1 cellular context compared by ENCODE assay signal in the genomic region with DNA sequence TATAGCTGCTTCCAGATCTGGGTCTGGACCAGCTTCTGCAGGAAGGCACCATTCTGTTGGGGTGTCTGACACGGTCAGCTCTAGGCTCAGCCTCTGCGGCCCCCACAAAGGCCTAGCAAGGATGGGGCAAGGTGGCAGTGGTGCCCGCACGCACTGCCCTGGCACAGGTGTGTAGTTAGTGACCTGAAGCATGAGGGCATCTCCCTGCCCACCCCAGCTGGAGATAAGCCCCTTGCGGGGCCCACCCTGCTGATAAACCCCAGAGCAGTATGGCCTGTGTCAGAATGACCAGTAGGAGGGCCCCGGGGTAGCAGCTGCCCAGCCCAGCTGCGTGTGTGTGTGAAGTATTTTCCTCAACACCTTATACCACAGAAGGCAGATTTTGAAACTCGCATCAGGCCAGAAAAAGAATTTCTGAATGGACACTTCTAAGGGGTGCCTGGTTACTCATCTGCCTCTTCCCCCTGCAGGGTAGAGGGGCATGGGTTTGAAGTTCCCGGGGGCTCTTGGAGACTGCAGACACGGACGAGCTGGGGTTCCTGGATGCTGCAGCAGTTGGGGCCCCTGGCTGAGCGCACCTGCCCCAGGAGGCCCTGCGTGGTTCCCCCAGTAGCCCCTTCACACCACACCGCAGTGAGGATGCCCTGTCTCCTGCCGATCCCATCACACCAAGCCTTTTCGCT.
TF ChIP-seq lines count a peak whose summit lies in the region.

No MANE protein-coding gene starts in this region.

TF ChIP-seq in HepG2, 621 proteins besides CTCF, POLR2A, EP300 and RAD21 (continued from another document and continues in another):
- TF ChIP-seq ZNF878 (CRISPR knock-in tag; IDR thresholded peaks at IDR 0.05) (no peak), HNF1A (IDR thresholded peaks at IDR 0.05; ENCODE audit: low read depth) (no peak), HNF1A (CRISPR knock-in tag; IDR thresholded peaks at IDR 0.05; ENCODE audit: borderline replicate concordance) (0 out of 2 replicates have a peak, but pooled peaks have one; percentile 15), NFIC (IDR thresholded peaks at IDR 0.05; ENCODE audit: low read length) (0 out of 2 replicates have a peak, but pooled peaks have one; percentile 29), FOXP4 (CRISPR knock-in tag; IDR thresholded peaks at IDR 0.05) (0 out of 2 replicates have a peak, but pooled peaks have one; percentile 6), GMEB2 (CRISPR knock-in tag; IDR thresholded peaks at IDR 0.05; ENCODE audit: low read depth) (no peak), ZNF724P (CRISPR knock-in tag; IDR thresholded peaks at IDR 0.05; ENCODE audit: borderline replicate concordance) (no peak), PAXIP1 (CRISPR knock-in tag; conservative IDR thresholded peaks at IDR 0.05) (no peak), ZSCAN9 (CRISPR knock-in tag; IDR thresholded peaks at IDR 0.05; ENCODE audit: borderline replicate concordance) (no peak), ZNF652 (CRISPR knock-in tag; IDR thresholded peaks at IDR 0.05; ENCODE audit: borderline replicate concordance, low read depth) (0 out of 2 replicates have a peak, but pooled peaks have one; percentile 6), RBM39 (IDR thresholded peaks at IDR 0.05; ENCODE audit: low read depth, low read length, poor library complexity, severe bottlenecking) (peak; percentile 62), ATRX (CRISPR knock-in tag; IDR thresholded peaks at IDR 0.05; ENCODE audit: borderline replicate concordance) (no peak), HNRNPUL1 (IDR thresholded peaks at IDR 0.05; ENCODE audit: low read depth, low read length) (no peak), HINFP (CRISPR knock-in tag; IDR thresholded peaks at IDR 0.05; ENCODE audit: low read depth) (no peak), ETV6 (CRISPR knock-in tag; conservative IDR thresholded peaks at IDR 0.05) (no peak), MED13 (CRISPR knock-in tag; IDR thresholded peaks at IDR 0.05) (no peak), ATF1 (CRISPR knock-in tag; IDR thresholded peaks at IDR 0.05) (no peak), RBM22 (optimal IDR thresholded peaks at IDR 0.05; ENCODE audit: low read length) (peak; percentile 63), MXD4 (CRISPR knock-in tag; IDR thresholded peaks at IDR 0.05) (no peak), JUND (CRISPR knock-in tag; IDR thresholded peaks at IDR 0.05) (no peak), PITX1 (CRISPR knock-in tag; IDR thresholded peaks at IDR 0.05) (no peak), HDAC1 (CRISPR knock-in tag; IDR thresholded peaks at IDR 0.05) (no peak), RARA (CRISPR knock-in tag; IDR thresholded peaks at IDR 0.05) (no peak), NFKBIZ (CRISPR knock-in tag; IDR thresholded peaks at IDR 0.05) (no peak), GTF2F1 (IDR thresholded peaks at IDR 0.05; ENCODE audit: low read length) (no peak), HOXA3 (CRISPR knock-in tag; IDR thresholded peaks at IDR 0.05) (0 out of 2 replicates have a peak, but pooled peaks have one; percentile 23), SP4 (CRISPR knock-in tag; IDR thresholded peaks at IDR 0.05) (peak; percentile 8; the same call in 1 of the 2 replicates), ZBTB14 (CRISPR knock-in tag; IDR thresholded peaks at IDR 0.05) (peak; percentile 27; the same call in 1 of the 2 replicates), JDP2 (CRISPR knock-in tag; IDR thresholded peaks at IDR 0.05; ENCODE audit: borderline replicate concordance) (no peak), SATB2 (CRISPR knock-in tag; IDR thresholded peaks at IDR 0.05) (no peak), ZNF543 (CRISPR knock-in tag; IDR thresholded peaks at IDR 0.05) (no peak), MTA1 (CRISPR knock-in tag; IDR thresholded peaks at IDR 0.05; ENCODE audit: borderline replicate concordance) (no peak)
- TF ChIP-seq, protein P1, sequence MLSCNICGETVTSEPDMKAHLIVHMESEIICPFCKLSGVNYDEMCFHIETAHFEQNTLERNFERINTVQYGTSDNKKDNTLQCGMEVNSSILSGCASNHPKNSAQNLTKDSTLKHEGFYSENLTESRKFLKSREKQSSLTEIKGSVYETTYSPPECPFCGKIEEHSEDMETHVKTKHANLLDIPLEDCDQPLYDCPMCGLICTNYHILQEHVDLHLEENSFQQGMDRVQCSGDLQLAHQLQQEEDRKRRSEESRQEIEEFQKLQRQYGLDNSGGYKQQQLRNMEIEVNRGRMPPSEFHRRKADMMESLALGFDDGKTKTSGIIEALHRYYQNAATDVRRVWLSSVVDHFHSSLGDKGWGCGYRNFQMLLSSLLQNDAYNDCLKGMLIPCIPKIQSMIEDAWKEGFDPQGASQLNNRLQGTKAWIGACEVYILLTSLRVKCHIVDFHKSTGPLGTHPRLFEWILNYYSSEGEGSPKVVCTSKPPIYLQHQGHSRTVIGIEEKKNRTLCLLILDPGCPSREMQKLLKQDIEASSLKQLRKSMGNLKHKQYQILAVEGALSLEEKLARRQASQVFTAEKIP (CRISPR knock-in tag; IDR thresholded peaks at IDR 0.05; ENCODE audit: borderline replicate concordance), result no peak
- TF ChIP-seq, protein P2, sequence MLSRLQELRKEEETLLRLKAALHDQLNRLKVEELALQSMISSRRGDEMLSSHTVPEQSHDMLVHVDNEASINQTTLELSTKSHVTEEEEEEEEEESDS (CRISPR knock-in tag; IDR thresholded peaks at IDR 0.05; ENCODE audit: borderline replicate concordance), result no peak
- TF ChIP-seq, protein P3, sequence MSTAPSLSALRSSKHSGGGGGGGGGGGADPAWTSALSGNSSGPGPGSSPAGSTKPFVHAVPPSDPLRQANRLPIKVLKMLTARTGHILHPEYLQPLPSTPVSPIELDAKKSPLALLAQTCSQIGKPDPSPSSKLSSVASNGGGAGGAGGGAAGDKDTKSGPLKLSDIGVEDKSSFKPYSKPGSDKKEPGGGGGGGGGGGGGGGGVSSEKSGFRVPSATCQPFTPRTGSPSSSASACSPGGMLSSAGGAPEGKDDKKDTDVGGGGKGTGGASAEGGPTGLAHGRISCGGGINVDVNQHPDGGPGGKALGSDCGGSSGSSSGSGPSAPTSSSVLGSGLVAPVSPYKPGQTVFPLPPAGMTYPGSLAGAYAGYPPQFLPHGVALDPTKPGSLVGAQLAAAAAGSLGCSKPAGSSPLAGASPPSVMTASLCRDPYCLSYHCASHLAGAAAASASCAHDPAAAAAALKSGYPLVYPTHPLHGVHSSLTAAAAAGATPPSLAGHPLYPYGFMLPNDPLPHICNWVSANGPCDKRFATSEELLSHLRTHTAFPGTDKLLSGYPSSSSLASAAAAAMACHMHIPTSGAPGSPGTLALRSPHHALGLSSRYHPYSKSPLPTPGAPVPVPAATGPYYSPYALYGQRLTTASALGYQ (CRISPR knock-in tag; IDR thresholded peaks at IDR 0.05), result no peak
- TF ChIP-seq, protein P4, sequence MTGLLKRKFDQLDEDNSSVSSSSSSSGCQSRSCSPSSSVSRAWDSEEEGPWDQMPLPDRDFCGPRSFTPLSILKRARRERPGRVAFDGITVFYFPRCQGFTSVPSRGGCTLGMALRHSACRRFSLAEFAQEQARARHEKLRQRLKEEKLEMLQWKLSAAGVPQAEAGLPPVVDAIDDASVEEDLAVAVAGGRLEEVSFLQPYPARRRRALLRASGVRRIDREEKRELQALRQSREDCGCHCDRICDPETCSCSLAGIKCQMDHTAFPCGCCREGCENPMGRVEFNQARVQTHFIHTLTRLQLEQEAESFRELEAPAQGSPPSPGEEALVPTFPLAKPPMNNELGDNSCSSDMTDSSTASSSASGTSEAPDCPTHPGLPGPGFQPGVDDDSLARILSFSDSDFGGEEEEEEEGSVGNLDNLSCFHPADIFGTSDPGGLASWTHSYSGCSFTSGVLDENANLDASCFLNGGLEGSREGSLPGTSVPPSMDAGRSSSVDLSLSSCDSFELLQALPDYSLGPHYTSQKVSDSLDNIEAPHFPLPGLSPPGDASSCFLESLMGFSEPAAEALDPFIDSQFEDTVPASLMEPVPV (CRISPR knock-in tag; IDR thresholded peaks at IDR 0.05), result 0 out of 2 replicates have a peak, but pooled peaks have one; percentile 13
